In the genomic region with DNA sequence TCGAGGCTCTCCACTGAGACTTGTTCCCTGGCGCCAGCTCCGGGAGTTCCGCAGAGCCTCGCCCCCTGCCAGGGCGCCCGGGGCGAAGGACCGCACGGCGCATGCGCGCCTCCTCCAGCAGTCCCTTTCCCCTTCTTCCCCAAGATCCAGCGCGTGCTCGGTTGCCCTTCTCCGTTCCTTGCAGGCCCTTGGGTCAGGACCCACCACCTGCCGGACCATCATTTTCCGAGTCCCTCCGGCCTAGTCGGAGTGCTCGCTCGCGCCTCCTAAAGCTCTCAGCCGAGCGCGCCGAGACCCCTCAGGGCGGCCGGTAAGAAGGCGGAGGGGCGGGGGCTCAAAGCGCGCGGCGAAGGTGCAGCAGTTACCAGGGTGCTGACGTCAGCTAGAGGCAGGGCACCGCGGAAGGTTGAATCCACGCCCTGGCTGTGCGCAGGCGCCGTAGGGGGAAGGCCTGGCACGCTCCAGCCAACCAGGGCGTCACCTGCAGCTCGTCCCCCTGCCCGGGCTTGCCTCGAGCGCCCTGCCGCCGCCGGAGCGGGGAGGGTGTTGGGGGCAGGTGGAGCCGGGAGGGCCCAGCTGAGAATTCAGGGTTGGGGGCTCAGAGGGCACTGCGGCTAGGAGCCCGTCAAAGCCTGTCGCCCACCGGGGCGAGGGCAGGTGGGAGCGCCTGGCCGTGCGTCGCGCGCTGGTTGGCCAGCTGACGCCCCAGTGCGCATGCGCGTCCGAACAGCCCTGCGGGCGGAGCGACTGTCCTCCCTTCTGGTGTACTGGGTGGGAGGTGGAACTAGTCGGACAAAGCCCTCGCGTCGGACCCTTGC, we compare ENCODE assay signal across 1 cellular context.
TF ChIP-seq lines count a peak whose summit lies in the region.

A gene with protein sequence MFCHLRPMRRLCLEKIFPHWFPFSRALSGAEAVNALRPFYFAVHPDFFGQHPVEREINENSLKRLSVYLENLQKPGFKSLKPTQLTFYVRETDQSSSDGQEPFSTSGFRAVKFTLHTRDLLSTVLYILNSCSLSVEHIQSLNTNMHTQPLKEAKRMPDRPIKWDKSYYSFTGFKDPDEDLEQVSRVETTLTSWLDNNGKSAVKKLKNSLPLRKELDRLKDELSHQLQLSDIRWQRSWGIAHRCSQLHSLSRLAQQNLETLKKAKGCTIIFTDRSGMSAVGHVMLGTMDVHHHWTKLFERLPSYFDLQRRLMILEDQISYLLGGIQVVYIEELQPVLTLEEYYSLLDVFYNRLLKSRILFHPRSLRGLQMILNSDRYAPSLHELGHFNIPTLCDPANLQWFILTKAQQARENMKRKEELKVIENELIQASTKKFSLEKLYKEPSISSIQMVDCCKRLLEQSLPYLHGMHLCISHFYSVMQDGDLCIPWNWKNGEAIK (plus strand): TSS at position 757 of the 818 bp plus-strand sequence. CDS start 16,017 bp downstream, outside the sequence.

TF ChIP-seq in K562, 482 proteins besides CTCF, POLR2A, EP300 and RAD21 (continued from another document and continues in another):
- no peak for TF ChIP-seq CREBBP (IDR thresholded peaks at IDR 0.05; ENCODE audit: low read depth, low read length)
- peak; percentile 81 for TF ChIP-seq DACH1 (IDR thresholded peaks at IDR 0.05; ENCODE audit: partially characterized antibody)
- TF ChIP-seq CSDE1 (IDR thresholded peaks at IDR 0.05), result no peak; a peak in 1 of 4 replicates
- no peak for TF ChIP-seq NFYB (IDR thresholded peaks at IDR 0.05; ENCODE audit: extremely low read depth, insufficient read length)
- TF ChIP-seq SP2 (IDR thresholded peaks at IDR 0.05; ENCODE audit: extremely low read depth, low read depth, low read length, poor library complexity, severe bottlenecking), result no peak
- peak; percentile 78 for TF ChIP-seq GABPB1 (CRISPR knock-in tag; IDR thresholded peaks at IDR 0.05)
- TF ChIP-seq TOE1 (IDR thresholded peaks at IDR 0.05; ENCODE audit: borderline replicate concordance), result peak; percentile 81
- 0 out of 2 replicates have a peak, but pooled peaks have one; percentile 73 for TF ChIP-seq TOE1 (CRISPR knock-in tag; IDR thresholded peaks at IDR 0.05; ENCODE audit: borderline replicate concordance, low read depth)
- peak; percentile 67; the same call in 1 of the 2 replicates for TF ChIP-seq TRIM28 (IDR thresholded peaks at IDR 0.05)
- TF ChIP-seq L3MBTL2 (IDR thresholded peaks at IDR 0.05), result peak; percentile 100
- TF ChIP-seq, protein P1, sequence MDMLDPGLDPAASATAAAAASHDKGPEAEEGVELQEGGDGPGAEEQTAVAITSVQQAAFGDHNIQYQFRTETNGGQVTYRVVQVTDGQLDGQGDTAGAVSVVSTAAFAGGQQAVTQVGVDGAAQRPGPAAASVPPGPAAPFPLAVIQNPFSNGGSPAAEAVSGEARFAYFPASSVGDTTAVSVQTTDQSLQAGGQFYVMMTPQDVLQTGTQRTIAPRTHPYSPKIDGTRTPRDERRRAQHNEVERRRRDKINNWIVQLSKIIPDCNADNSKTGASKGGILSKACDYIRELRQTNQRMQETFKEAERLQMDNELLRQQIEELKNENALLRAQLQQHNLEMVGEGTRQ (CRISPR knock-in tag; IDR thresholded peaks at IDR 0.05), result peak; percentile 54; the same call in 1 of the 2 replicates
- TF ChIP-seq TRIM24 (IDR thresholded peaks at IDR 0.05), result 0 out of 4 replicates have a peak, but pooled peaks of 1 of the 2 experiments have one; percentile 36
- TF ChIP-seq SMARCA5 (IDR thresholded peaks at IDR 0.05), result no peak
- TF ChIP-seq ZNF668 (CRISPR knock-in tag; IDR thresholded peaks at IDR 0.05), result no peak; the same call in 1 of the 2 replicates
- peak; percentile 30; the same call in 1 of the 2 replicates for TF ChIP-seq XRCC5 (IDR thresholded peaks at IDR 0.05; ENCODE audit: low read depth, low read length)
- peak; percentile 50; the same call in 1 of the 2 replicates for TF ChIP-seq ZNF175 (CRISPR knock-in tag; IDR thresholded peaks at IDR 0.05; ENCODE audit: low read depth)
- no peak for TF ChIP-seq FOXM1 (IDR thresholded peaks at IDR 0.05; ENCODE audit: low read depth)
- peak; percentile 80; the same call in 1 of the 2 replicates for TF ChIP-seq FOXM1 (CRISPR knock-in tag; IDR thresholded peaks at IDR 0.05; ENCODE audit: low read depth)
- TF ChIP-seq CBFB (CRISPR knock-in tag; IDR thresholded peaks at IDR 0.05), result 0 out of 2 replicates have a peak, but pooled peaks have one; percentile 37
- no peak for TF ChIP-seq JUNB (CRISPR knock-in tag; conservative IDR thresholded peaks at IDR 0.05)
- TF ChIP-seq, protein P2, sequence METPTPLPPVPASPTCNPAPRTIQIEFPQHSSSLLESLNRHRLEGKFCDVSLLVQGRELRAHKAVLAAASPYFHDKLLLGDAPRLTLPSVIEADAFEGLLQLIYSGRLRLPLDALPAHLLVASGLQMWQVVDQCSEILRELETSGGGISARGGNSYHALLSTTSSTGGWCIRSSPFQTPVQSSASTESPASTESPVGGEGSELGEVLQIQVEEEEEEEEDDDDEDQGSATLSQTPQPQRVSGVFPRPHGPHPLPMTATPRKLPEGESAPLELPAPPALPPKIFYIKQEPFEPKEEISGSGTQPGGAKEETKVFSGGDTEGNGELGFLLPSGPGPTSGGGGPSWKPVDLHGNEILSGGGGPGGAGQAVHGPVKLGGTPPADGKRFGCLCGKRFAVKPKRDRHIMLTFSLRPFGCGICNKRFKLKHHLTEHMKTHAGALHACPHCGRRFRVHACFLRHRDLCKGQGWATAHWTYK (CRISPR knock-in tag; IDR thresholded peaks at IDR 0.05), result peak; percentile 85
- peak; percentile 94 for TF ChIP-seq GTF2E2 (tag; IDR thresholded peaks at IDR 0.05)
- peak; percentile 96; the same call in 1 of the 2 replicates for TF ChIP-seq RB1 (IDR thresholded peaks at IDR 0.05; ENCODE audit: low read depth)
- TF ChIP-seq MTA1 (IDR thresholded peaks at IDR 0.05; ENCODE audit: borderline replicate concordance), result 0 out of 2 replicates have a peak, but pooled peaks have one; percentile 41
- no peak for TF ChIP-seq ZNF24 (IDR thresholded peaks at IDR 0.05)
- TF ChIP-seq FOXJ3 (CRISPR knock-in tag; IDR thresholded peaks at IDR 0.05), result no peak
- TF ChIP-seq, protein P3, sequence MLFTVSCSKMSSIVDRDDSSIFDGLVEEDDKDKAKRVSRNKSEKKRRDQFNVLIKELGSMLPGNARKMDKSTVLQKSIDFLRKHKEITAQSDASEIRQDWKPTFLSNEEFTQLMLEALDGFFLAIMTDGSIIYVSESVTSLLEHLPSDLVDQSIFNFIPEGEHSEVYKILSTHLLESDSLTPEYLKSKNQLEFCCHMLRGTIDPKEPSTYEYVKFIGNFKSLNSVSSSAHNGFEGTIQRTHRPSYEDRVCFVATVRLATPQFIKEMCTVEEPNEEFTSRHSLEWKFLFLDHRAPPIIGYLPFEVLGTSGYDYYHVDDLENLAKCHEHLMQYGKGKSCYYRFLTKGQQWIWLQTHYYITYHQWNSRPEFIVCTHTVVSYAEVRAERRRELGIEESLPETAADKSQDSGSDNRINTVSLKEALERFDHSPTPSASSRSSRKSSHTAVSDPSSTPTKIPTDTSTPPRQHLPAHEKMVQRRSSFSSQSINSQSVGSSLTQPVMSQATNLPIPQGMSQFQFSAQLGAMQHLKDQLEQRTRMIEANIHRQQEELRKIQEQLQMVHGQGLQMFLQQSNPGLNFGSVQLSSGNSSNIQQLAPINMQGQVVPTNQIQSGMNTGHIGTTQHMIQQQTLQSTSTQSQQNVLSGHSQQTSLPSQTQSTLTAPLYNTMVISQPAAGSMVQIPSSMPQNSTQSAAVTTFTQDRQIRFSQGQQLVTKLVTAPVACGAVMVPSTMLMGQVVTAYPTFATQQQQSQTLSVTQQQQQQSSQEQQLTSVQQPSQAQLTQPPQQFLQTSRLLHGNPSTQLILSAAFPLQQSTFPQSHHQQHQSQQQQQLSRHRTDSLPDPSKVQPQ (CRISPR knock-in tag; IDR thresholded peaks at IDR 0.05; ENCODE audit: borderline replicate concordance), result no peak
- no peak for TF ChIP-seq ZNF707 (CRISPR knock-in tag; conservative IDR thresholded peaks at IDR 0.05)
- TF ChIP-seq, protein P4, sequence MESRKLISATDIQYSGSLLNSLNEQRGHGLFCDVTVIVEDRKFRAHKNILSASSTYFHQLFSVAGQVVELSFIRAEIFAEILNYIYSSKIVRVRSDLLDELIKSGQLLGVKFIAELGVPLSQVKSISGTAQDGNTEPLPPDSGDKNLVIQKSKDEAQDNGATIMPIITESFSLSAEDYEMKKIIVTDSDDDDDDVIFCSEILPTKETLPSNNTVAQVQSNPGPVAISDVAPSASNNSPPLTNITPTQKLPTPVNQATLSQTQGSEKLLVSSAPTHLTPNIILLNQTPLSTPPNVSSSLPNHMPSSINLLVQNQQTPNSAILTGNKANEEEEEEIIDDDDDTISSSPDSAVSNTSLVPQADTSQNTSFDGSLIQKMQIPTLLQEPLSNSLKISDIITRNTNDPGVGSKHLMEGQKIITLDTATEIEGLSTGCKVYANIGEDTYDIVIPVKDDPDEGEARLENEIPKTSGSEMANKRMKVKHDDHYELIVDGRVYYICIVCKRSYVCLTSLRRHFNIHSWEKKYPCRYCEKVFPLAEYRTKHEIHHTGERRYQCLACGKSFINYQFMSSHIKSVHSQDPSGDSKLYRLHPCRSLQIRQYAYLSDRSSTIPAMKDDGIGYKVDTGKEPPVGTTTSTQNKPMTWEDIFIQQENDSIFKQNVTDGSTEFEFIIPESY (CRISPR knock-in tag; IDR thresholded peaks at IDR 0.05), result peak; percentile 81
- TF ChIP-seq FOXA3 (CRISPR knock-in tag; conservative IDR thresholded peaks at IDR 0.05 in 1 of 2, IDR thresholded peaks at IDR 0.05 in 1 of 2), result peak in 1 of 2 experiments; percentile 78; a peak in 2 of 4 replicates
- TF ChIP-seq ZNF282 (CRISPR knock-in tag; IDR thresholded peaks at IDR 0.05), result peak; percentile 30; the same call in 1 of the 2 replicates
- TF ChIP-seq ZNF830 (CRISPR knock-in tag; IDR thresholded peaks at IDR 0.05), result no peak
- no peak for TF ChIP-seq ARNT (IDR thresholded peaks at IDR 0.05)
- no peak for TF ChIP-seq RBM39 (optimal IDR thresholded peaks at IDR 0.05; ENCODE audit: low read depth, low read length)
- TF ChIP-seq, protein P5, sequence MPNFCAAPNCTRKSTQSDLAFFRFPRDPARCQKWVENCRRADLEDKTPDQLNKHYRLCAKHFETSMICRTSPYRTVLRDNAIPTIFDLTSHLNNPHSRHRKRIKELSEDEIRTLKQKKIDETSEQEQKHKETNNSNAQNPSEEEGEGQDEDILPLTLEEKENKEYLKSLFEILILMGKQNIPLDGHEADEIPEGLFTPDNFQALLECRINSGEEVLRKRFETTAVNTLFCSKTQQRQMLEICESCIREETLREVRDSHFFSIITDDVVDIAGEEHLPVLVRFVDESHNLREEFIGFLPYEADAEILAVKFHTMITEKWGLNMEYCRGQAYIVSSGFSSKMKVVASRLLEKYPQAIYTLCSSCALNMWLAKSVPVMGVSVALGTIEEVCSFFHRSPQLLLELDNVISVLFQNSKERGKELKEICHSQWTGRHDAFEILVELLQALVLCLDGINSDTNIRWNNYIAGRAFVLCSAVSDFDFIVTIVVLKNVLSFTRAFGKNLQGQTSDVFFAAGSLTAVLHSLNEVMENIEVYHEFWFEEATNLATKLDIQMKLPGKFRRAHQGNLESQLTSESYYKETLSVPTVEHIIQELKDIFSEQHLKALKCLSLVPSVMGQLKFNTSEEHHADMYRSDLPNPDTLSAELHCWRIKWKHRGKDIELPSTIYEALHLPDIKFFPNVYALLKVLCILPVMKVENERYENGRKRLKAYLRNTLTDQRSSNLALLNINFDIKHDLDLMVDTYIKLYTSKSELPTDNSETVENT (CRISPR knock-in tag; IDR thresholded peaks at IDR 0.05), result peak; percentile 28; the same call in 1 of the 2 replicates
- TF ChIP-seq, protein P6, sequence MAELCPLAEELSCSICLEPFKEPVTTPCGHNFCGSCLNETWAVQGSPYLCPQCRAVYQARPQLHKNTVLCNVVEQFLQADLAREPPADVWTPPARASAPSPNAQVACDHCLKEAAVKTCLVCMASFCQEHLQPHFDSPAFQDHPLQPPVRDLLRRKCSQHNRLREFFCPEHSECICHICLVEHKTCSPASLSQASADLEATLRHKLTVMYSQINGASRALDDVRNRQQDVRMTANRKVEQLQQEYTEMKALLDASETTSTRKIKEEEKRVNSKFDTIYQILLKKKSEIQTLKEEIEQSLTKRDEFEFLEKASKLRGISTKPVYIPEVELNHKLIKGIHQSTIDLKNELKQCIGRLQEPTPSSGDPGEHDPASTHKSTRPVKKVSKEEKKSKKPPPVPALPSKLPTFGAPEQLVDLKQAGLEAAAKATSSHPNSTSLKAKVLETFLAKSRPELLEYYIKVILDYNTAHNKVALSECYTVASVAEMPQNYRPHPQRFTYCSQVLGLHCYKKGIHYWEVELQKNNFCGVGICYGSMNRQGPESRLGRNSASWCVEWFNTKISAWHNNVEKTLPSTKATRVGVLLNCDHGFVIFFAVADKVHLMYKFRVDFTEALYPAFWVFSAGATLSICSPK (IDR thresholded peaks at IDR 0.05; ENCODE audit: borderline replicate concordance), result no peak
- no peak for TF ChIP-seq GATA2 (CRISPR knock-in tag; IDR thresholded peaks at IDR 0.05)
- TF ChIP-seq, protein P7, sequence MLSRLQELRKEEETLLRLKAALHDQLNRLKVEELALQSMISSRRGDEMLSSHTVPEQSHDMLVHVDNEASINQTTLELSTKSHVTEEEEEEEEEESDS (CRISPR knock-in tag; IDR thresholded peaks at IDR 0.05), result no peak
- TF ChIP-seq BHLHE40 (IDR thresholded peaks at IDR 0.05; ENCODE audit: low read length), result peak; percentile 89
- peak; percentile 81; the same call in 1 of the 2 replicates for TF ChIP-seq MYNN (IDR thresholded peaks at IDR 0.05)
- no peak for TF ChIP-seq MYNN (CRISPR knock-in tag; IDR thresholded peaks at IDR 0.05)
- no peak for TF ChIP-seq ZNF311 (CRISPR knock-in tag; IDR thresholded peaks at IDR 0.05)
- TF ChIP-seq HNRNPLL (IDR thresholded peaks at IDR 0.05; ENCODE audit: low read depth, low read length, poor library complexity, severe bottlenecking), result peak; percentile 62
- peak; percentile 99 for TF ChIP-seq EP400 (IDR thresholded peaks at IDR 0.05)
- TF ChIP-seq ZNF764 (CRISPR knock-in tag; IDR thresholded peaks at IDR 0.05; ENCODE audit: low read depth), result no peak
- 0 out of 2 replicates have a peak, but pooled peaks have one; percentile 7 for TF ChIP-seq NR4A1 (CRISPR knock-in tag; IDR thresholded peaks at IDR 0.05)
- peak; percentile 41; the same call in 1 of the 2 replicates for TF ChIP-seq NR4A1 (tag; IDR thresholded peaks at IDR 0.05)
- no peak for TF ChIP-seq TAF15 (IDR thresholded peaks at IDR 0.05; ENCODE audit: low read depth, low read length)
- TF ChIP-seq MEF2D (tag; conservative IDR thresholded peaks at IDR 0.05; ENCODE audit: low read depth), result no peak
- no peak; the same call in none of the 2 replicates for TF ChIP-seq NFIC (IDR thresholded peaks at IDR 0.05)
